In genomic region chr16:88759245-88759975, GRCh38 we compare ENCODE assay signal across 1 cellular context.
TF ChIP-seq lines count a peak whose summit lies in the region.

No MANE protein-coding gene starts in this region.

TF ChIP-seq in HepG2, 621 proteins besides CTCF, POLR2A, EP300 and RAD21 (continued from another document):
- TF ChIP-seq THAP8 (CRISPR knock-in tag; IDR thresholded peaks at IDR 0.05; ENCODE audit: borderline replicate concordance) (no peak), ZNF644 (CRISPR knock-in tag; IDR thresholded peaks at IDR 0.05; ENCODE audit: low read depth) (no peak), CENPBD1 (CRISPR knock-in tag; IDR thresholded peaks at IDR 0.05; ENCODE audit: borderline replicate concordance, low read depth) (no peak), ZNF224 (CRISPR knock-in tag; IDR thresholded peaks at IDR 0.05) (no peak), U2AF1 (optimal IDR thresholded peaks at IDR 0.05; ENCODE audit: low read depth, low read length) (no peak), GTF3A (CRISPR knock-in tag; conservative IDR thresholded peaks at IDR 0.05) (no peak)
